Comparison of ENCODE assay signal across 24 cellular contexts in the genomic region with DNA sequence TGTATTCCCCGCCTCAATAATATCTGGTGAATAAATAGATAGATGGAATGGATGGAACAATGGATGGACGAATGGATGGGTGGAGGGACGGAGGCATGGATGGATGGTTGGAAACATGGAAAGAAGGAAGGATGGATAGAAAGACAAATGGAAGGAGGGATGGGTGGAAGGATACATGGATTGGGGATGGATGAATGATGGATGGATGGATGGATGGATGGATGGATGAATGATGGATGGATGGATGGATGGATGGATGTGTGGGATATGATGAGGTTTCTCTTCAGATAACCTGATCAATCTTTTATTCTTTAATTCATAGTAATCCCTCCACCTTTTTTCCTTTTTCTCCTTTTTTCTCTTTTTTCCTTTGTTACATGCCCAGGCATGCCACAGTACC. TPM values are rescaled to one million over a fixed set of nuclear protein-coding genes. Genes with fewer than 3 reads are reported as not detected.
DNase-seq lines count a peak whose midpoint lies in the region; ATAC-seq and TF ChIP-seq lines count a peak whose summit lies in the region.
"Had no signal": no experiment of that assay in that cellular context is flagged by ENCODE, and none has a peak within 500 bp of the region (broad histone marks: within the 10 kb centered on the region; RNA-seq: fewer than 3 reads in every experiment).

No MANE protein-coding gene starts in this region.

- H3K4me3 Mint-ChIP-seq in WTC11: no peak overlapping the region
- H3K4me3 Mint-ChIP-seq in glutamatergic neuron (ENCODE audit: unreplicated experiment): peak overlapping the region; percentile 66
- H3K4me3 Mint-ChIP-seq: CD4-positive, alpha-beta T cell; CD8-positive, alpha-beta memory T cell had no signal

- H3K4me3 ChIP-seq in mammary epithelial cell (replicated peaks in 1 of 3; ENCODE audit: insufficient read depth in 1 of 3, low read depth in 2 of 3, low read length in 3 of 3): no peak overlapping the region
- H3K4me3 ChIP-seq in breast epithelium: no peak overlapping the region
- H3K4me3 ChIP-seq in brain microvascular endothelial cell (ENCODE audit: low read depth, low read length): no peak overlapping the region
- H3K4me3 ChIP-seq: BLaER1 treated with 17β-estradiol and CSF1 and Interleukin-3, amounts not matched to agents 10 nM and 100 nM had no signal

- H3K4me1 Mint-ChIP-seq in WTC11 (peaks cover 51% of the 10 kb centered on the region), glutamatergic neuron (ENCODE audit: low read depth, unreplicated experiment) (peaks cover 39% of the 10 kb centered on the region)

- H3K9me3 Mint-ChIP-seq in WTC11: peaks cover 3% of the 10 kb centered on the region; the same call in 1 of the 2 replicates
- peaks cover 18% of the 10 kb centered on the region for H3K9me3 Mint-ChIP-seq in glutamatergic neuron (ENCODE audit: unreplicated experiment)
- H3K9me3 Mint-ChIP-seq: CD14-positive monocyte; CD4-positive, alpha-beta T cell; CD8-positive, alpha-beta memory T cell had no signal

- peaks cover 22% of the 10 kb centered on the region for H3K4me1 ChIP-seq in mammary epithelial cell (ENCODE audit: insufficient read depth, low read length)
- no peaks in the 10 kb centered on the region for H3K4me1 ChIP-seq in breast epithelium
- H3K4me1 ChIP-seq: BE2C had no signal

- no peaks in the 10 kb centered on the region for H3K27me3 ChIP-seq in mammary epithelial cell (ENCODE audit: insufficient read depth, low read length)
- H3K27me3 ChIP-seq in breast epithelium: no peaks in the 10 kb centered on the region
- H3K27me3 ChIP-seq in brain microvascular endothelial cell (replicated peaks): peaks cover 2% of the 10 kb centered on the region
- H3K27me3 ChIP-seq: BLaER1 treated with 17β-estradiol and CSF1 and Interleukin-3, amounts not matched to agents 10 nM and 100 nM had no signal

- H3K79me2 ChIP-seq in mammary epithelial cell (ENCODE audit: insufficient read depth, low read length): no peaks in the 10 kb centered on the region

- POLR2A ChIA-PET in WTC11 (lab: Charles Lee): no interaction called here

- H3K9me3 ChIP-seq in mammary epithelial cell (replicated peaks; ENCODE audit: insufficient read depth, low read length): no peaks in the 10 kb centered on the region
- no peaks in the 10 kb centered on the region for H3K9me3 ChIP-seq in breast epithelium
- H3K9me3 ChIP-seq: BE2C; BLaER1 treated with 17β-estradiol and CSF1 and Interleukin-3, amounts not matched to agents 10 nM and 100 nM had no signal

- ATAC-seq in WTC11 (no peak), HG03175 (IDR thresholded peaks at IDR 0.05; ENCODE audit: unreplicated experiment) (no peak)

- CTCF ChIA-PET in mammary epithelial cell (lab: Charles Lee; ENCODE audit: low non-redundant PET) (interaction anchor here (0.6 kb wide), 1 partner anchor 26 kb away, joined by 8 read pairs; no protein-coding TSS in a partner anchor), WTC11 (lab: Charles Lee) (interaction anchor here (1.0 to 5.7 kb wide), 2 partner anchors 88 to 113 kb away, joined by 3 to 57 read pairs; no protein-coding TSS in a partner anchor)

- no peak overlapping the region for H3K9ac ChIP-seq in mammary epithelial cell (ENCODE audit: insufficient read depth, low read length)
- H3K9ac ChIP-seq: BLaER1 treated with 17β-estradiol and CSF1 and Interleukin-3, amounts not matched to agents 10 nM and 100 nM had no signal

- intact Hi-C loops in mammary epithelial cell (cut with micrococcal nuclease): loop anchor here (5.0 kb wide), 1 partner anchor 46 kb away; no protein-coding TSS in a partner anchor
- intact Hi-C loops in breast epithelium (cut with DNase I; ENCODE audit: low total_unique reads): no loop called here

- H3K27ac Mint-ChIP-seq in WTC11 (peak overlapping the region; percentile 33; the same call in 1 of the 2 replicates), glutamatergic neuron (ENCODE audit: unreplicated experiment) (peak overlapping the region; percentile 100)
- H3K27ac Mint-ChIP-seq: CD14-positive monocyte; CD4-positive, alpha-beta T cell had no signal

- dilution Hi-C loops in mammary epithelial cell (cut with HindIII; ENCODE audit: low sequenced_read_pairs): no loop called here

- no TSS peak for BruUV-seq in mammary epithelial cell (replicated peaks; lab: Mats Ljungman, UMichigan)

- H3K36me3 Mint-ChIP-seq in WTC11 (no peaks in the 10 kb centered on the region), glutamatergic neuron (ENCODE audit: unreplicated experiment) (peaks cover 4% of the 10 kb centered on the region)
- H3K36me3 Mint-ChIP-seq: CD14-positive monocyte; CD8-positive, alpha-beta memory T cell had no signal

- no peak overlapping the region for H3K27ac ChIP-seq in mammary epithelial cell (ENCODE audit: insufficient read depth, low read depth, low read length)
- H3K27ac ChIP-seq in breast epithelium: no peak overlapping the region
- no peak overlapping the region for H3K27ac ChIP-seq in brain microvascular endothelial cell
- H3K27ac ChIP-seq: 22Rv1; BLaER1 treated with 17β-estradiol and CSF1 and Interleukin-3, amounts not matched to agents 10 nM and 100 nM had no signal

- TF ChIP-seq CTCF in mammary epithelial cell (conservative IDR thresholded peaks at IDR 0.05 in 1 of 2, IDR thresholded peaks at IDR 0.05 in 1 of 2; ENCODE audit: extremely low read depth in 1 of 2, insufficient read depth in 1 of 2, low read depth in 1 of 2, low read length in 2 of 2) (no peak), breast epithelium (IDR thresholded peaks at IDR 0.05) (no peak), WTC11 (IDR thresholded peaks at IDR 0.05) (no peak), glutamatergic neuron (IDR thresholded peaks at IDR 0.05; ENCODE audit: partially characterized antibody, unreplicated experiment) (no peak), brain microvascular endothelial cell (IDR thresholded peaks at IDR 0.05; ENCODE audit: low read depth, low read length, missing control alignments) (no peak)

- no peak for DNase-seq in mammary epithelial cell
- no peak for DNase-seq in breast epithelium (ENCODE audit: low spot score in 2 of 2)
- no peak for DNase-seq in WTC11 (ENCODE audit: low spot score)
- no peak for DNase-seq in glutamatergic neuron
- DNase-seq in hypothalamus (lab: John Stamatoyannopoulos, UW): no peak
- DNase-seq in brain microvascular endothelial cell: no peak
- no peak for DNase-seq in stimulated activated CD4-positive, alpha-beta T cell treated with anti-CD3 and anti-CD28 coated beads, Interleukin-1b, Interleukin-23, amount 100 ng/mL, for 48 hours
- DNase-seq: ACHN; AML-193; BE2C; CD4-positive, alpha-beta T cell; CD8-positive, alpha-beta memory T cell; DMS 273 treated with DMSO at 0.1 percent for 48 hours; DMS79; GF-D8; GOT3; H7; HCEC 1CT had no signal

- H3K4me2 ChIP-seq in mammary epithelial cell (ENCODE audit: insufficient read depth, low read depth, low read length): no peak overlapping the region
- H3K4me2 ChIP-seq: BLaER1 treated with 17β-estradiol and CSF1 and Interleukin-3, amounts not matched to agents 10 nM and 100 nM had no signal

- WGBS in mammary epithelial cell (ENCODE audit: low coverage, missing lambda C conversion rate): 97% methylated on average over 3 of the region's 3 CpGs

- TF ChIP-seq POLR2A in breast epithelium (IDR thresholded peaks at IDR 0.05): no peak

- no peaks in the 10 kb centered on the region for H3K36me3 ChIP-seq in mammary epithelial cell (ENCODE audit: insufficient read depth, low read length)
- no peaks in the 10 kb centered on the region for H3K36me3 ChIP-seq in breast epithelium
- H3K36me3 ChIP-seq in brain microvascular endothelial cell (replicated peaks): no peaks in the 10 kb centered on the region
- H3K36me3 ChIP-seq: BE2C; BLaER1 treated with 17β-estradiol and CSF1 and Interleukin-3, amounts not matched to agents 10 nM and 100 nM had no signal

- peak overlapping the region; percentile 44 for H2AFZ ChIP-seq in mammary epithelial cell (ENCODE audit: low read depth, low read length)

- H3K27me3 Mint-ChIP-seq in WTC11 (ENCODE audit: low read depth) (no peaks in the 10 kb centered on the region; the same call in 1 of the 2 replicates), glutamatergic neuron (ENCODE audit: unreplicated experiment) (peaks cover 14% of the 10 kb centered on the region)

- in situ Hi-C loops in mammary epithelial cell (cut with MboI; ENCODE audit: low sequenced_read_pairs in 2 of 2): no loop called here
- in situ Hi-C loops in brain microvascular endothelial cell (cut with HindIII; ENCODE audit: low pct_ligation_motif_present, low sequenced_read_pairs): no loop called here

- H4K20me1 ChIP-seq in mammary epithelial cell (ENCODE audit: insufficient read depth, low read length): no peaks in the 10 kb centered on the region
- H4K20me1 ChIP-seq: BLaER1 treated with 17β-estradiol and CSF1 and Interleukin-3, amounts not matched to agents 10 nM and 100 nM had no signal

TF ChIP-seq in WTC11, 78 proteins besides CTCF, POLR2A, EP300 and RAD21 (continues in another document):
- TF ChIP-seq, protein P1, sequence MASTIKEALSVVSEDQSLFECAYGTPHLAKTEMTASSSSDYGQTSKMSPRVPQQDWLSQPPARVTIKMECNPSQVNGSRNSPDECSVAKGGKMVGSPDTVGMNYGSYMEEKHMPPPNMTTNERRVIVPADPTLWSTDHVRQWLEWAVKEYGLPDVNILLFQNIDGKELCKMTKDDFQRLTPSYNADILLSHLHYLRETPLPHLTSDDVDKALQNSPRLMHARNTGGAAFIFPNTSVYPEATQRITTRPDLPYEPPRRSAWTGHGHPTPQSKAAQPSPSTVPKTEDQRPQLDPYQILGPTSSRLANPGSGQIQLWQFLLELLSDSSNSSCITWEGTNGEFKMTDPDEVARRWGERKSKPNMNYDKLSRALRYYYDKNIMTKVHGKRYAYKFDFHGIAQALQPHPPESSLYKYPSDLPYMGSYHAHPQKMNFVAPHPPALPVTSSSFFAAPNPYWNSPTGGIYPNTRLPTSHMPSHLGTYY (CRISPR knock-in tag; IDR thresholded peaks at IDR 0.05): no peak
- TF ChIP-seq, protein P2, sequence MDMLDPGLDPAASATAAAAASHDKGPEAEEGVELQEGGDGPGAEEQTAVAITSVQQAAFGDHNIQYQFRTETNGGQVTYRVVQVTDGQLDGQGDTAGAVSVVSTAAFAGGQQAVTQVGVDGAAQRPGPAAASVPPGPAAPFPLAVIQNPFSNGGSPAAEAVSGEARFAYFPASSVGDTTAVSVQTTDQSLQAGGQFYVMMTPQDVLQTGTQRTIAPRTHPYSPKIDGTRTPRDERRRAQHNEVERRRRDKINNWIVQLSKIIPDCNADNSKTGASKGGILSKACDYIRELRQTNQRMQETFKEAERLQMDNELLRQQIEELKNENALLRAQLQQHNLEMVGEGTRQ (CRISPR knock-in tag; IDR thresholded peaks at IDR 0.05): no peak
- no peak for TF ChIP-seq ZNF317 (CRISPR knock-in tag; IDR thresholded peaks at IDR 0.05; ENCODE audit: borderline replicate concordance, low read depth)

RNA-seq across cellular contexts. Expression of a gene that starts 3.0 kb away (rescaled TPM):
- total RNA-seq in mammary epithelial cell: not detected
- not detected for polyA plus RNA-seq in mammary epithelial cell
- polyA minus RNA-seq in mammary epithelial cell: not detected
- total RNA-seq in breast epithelium: 1 to 10 TPM in 2 of 3 donors, under 1 TPM in 1; 0.33 to 5.6 (median 3.5) TPM
- total RNA-seq in WTC11 (2021): not detected in 3 replicates
- not detected for total RNA-seq in glutamatergic neuron (ENCODE audit: unreplicated experiment)
- total RNA-seq: CD4-positive, alpha-beta T cell; CD8-positive, alpha-beta memory T cell; Daoy; G401; H7 had no signal
- polyA plus RNA-seq: CD14-positive monocyte; CD8-positive, alpha-beta memory T cell had no signal

RNA-seq across cellular contexts. Expression of a gene that starts 18.6 kb away (rescaled TPM):
- total RNA-seq in mammary epithelial cell: 1 to 10 TPM; 1.0 to 1.7 TPM
- polyA plus RNA-seq in mammary epithelial cell: 4.7 TPM
- polyA minus RNA-seq in mammary epithelial cell: 0.83 TPM
- total RNA-seq in breast epithelium: 1 to 10 TPM in 2 of 3 donors, not detected in 1; 2.1 to 2.9 TPM
- 0.18 to 0.22 TPM in 2 of 3 replicates, not detected in the other for total RNA-seq in WTC11 (2021)
- not detected for total RNA-seq in glutamatergic neuron (ENCODE audit: unreplicated experiment)
- total RNA-seq: CD4-positive, alpha-beta T cell; CD8-positive, alpha-beta memory T cell; G401; H7 had no signal
- polyA plus RNA-seq: CD14-positive monocyte; CD8-positive, alpha-beta memory T cell had no signal
